Comparison of ENCODE assay signal across 9 cellular contexts in the genomic region with DNA sequence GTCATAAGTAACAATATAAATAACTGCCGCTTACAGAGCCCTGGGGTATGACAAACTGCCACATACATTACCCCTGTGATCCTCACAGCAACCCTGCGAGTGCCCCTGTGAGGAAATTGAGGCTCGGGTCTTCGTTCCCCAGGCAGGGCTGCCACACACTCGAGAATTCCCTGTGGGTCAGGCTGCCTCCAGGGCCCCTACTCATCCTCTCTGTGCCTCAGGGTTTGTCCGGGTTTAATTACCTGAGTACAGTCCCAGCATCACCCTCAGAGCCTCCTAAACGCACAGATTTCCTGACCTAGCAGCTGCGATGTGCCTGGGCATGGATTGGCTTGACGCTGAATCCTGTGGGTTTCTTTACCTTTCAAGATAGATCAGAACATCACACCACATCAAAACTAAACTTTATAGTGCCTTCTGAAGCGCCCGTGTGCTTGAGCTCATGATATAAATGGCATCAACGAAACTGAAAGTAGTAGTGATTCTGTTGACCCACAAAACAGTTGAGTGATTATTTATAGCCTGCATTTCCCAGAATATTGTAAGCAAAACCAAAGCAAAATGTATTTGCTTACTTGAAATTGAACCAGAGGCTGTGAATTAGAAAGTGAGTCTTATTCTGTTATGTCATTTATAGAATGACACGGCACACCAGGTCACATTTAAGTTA. TPM values are rescaled to one million over a fixed set of nuclear protein-coding genes. Genes with fewer than 3 reads are reported as not detected.
A peak's percentile ranks its signal among the peaks of the same experiment; 100 is the strongest.
DNase-seq lines count a peak whose midpoint lies in the region; ATAC-seq and TF ChIP-seq lines count a peak whose summit lies in the region.
"Had no signal": no experiment of that assay in that cellular context is flagged by ENCODE, and none has a peak within 500 bp of the region (broad histone marks: within the 10 kb centered on the region; RNA-seq: fewer than 3 reads in every experiment).

No MANE protein-coding gene starts in this region.

- no peaks in the 10 kb centered on the region for H3K27me3 Mint-ChIP-seq in activated naive CD8-positive, alpha-beta T cell treated with anti-CD3 and anti-CD28 coated beads, Interleukin-2, amount 50 U/mL, for 24 hours

- no peaks in the 10 kb centered on the region for H3K27me3 ChIP-seq in sigmoid colon

- peak overlapping the region; percentile 87 for H3K27ac Mint-ChIP-seq in activated naive CD8-positive, alpha-beta T cell treated with anti-CD3 and anti-CD28 coated beads, Interleukin-2, amount 50 U/mL, for 24 hours

- H3K36me3 Mint-ChIP-seq in activated naive CD8-positive, alpha-beta T cell treated with anti-CD3 and anti-CD28 coated beads, Interleukin-2, amount 50 U/mL, for 24 hours (ENCODE audit: low read depth): peaks cover 28% of the 10 kb centered on the region

- H3K27ac ChIP-seq in sigmoid colon: peak overlapping the region; percentile 3 to 62 (median 38)

- H3K4me1 ChIP-seq in sigmoid colon: peaks cover 0 to 33% (median 29%) of the 10 kb centered on the region in 4 donors

- CTCF ChIA-PET in HEK293T (lab: Yijun Ruan, JAX): no interaction called here

- intact Hi-C loops in sigmoid colon (cut with DNase I) (loop anchor here (10.0 kb wide), 1 partner anchor 383 kb away; no protein-coding TSS in a partner anchor), posterior cingulate gyrus (cut with DNase I) (no loop called here), posterior vena cava (cut with DNase I) (no loop called here)

- no peaks in the 10 kb centered on the region for H3K9me3 ChIP-seq in sigmoid colon

- no peak for TF ChIP-seq CTCF in sigmoid colon (IDR thresholded peaks at IDR 0.05)

- H3K9me3 Mint-ChIP-seq in activated naive CD8-positive, alpha-beta T cell treated with anti-CD3 and anti-CD28 coated beads, Interleukin-2, amount 50 U/mL, for 24 hours: no peaks in the 10 kb centered on the region

- TF ChIP-seq POLR2A in sigmoid colon (IDR thresholded peaks at IDR 0.05): no peak

- peaks cover 67% of the 10 kb centered on the region for H3K4me1 Mint-ChIP-seq in activated naive CD8-positive, alpha-beta T cell treated with anti-CD3 and anti-CD28 coated beads, Interleukin-2, amount 50 U/mL, for 24 hours

- DNase-seq in GM19240 (ENCODE audit: insufficient read length, low spot score): peak; percentile 35
- DNase-seq in NCI-H69 (lab: John Stamatoyannopoulos, UW): peak; percentile 20
- peak; percentile 38 for DNase-seq in activated naive CD8-positive, alpha-beta T cell treated with anti-CD3 and anti-CD28 coated beads, Interleukin-2, amount 50 U/mL, for 24 hours
- no peak for DNase-seq in sigmoid colon
- no peak for DNase-seq in posterior cingulate gyrus
- no peak for DNase-seq in HEK293T (ENCODE audit: extremely low spot score)
- no peak for DNase-seq in medulla oblongata (ENCODE audit: extremely low spot score)
- DNase-seq in posterior vena cava (ENCODE audit: low spot score): no peak

- no peak for TF ChIP-seq EP300 in sigmoid colon (IDR thresholded peaks at IDR 0.05)

- no peaks in the 10 kb centered on the region for H3K36me3 ChIP-seq in sigmoid colon

- peak overlapping the region; percentile 71 for H3K4me3 Mint-ChIP-seq in activated naive CD8-positive, alpha-beta T cell treated with anti-CD3 and anti-CD28 coated beads, Interleukin-2, amount 50 U/mL, for 24 hours

- POLR2A ChIA-PET in HEK293T (lab: Yijun Ruan, JAX): no interaction called here

- peak; percentile 88 for ATAC-seq in activated naive CD8-positive, alpha-beta T cell treated with anti-CD3 and anti-CD28 coated beads, Interleukin-2, amount 50 U/mL, for 24 hours

- WGBS in sigmoid colon, 2 donors: 24 to 27% methylated on average over 13 of the region's 13 CpGs

- H3K4me3 ChIP-seq in sigmoid colon: peak overlapping the region in 1 of 4 donors; percentile 13

TF ChIP-seq in HEK293T, 16 proteins besides CTCF, POLR2A, EP300 and RAD21:
- TF ChIP-seq ARNT (IDR thresholded peaks at IDR 0.05) (no peak), NFRKB (IDR thresholded peaks at IDR 0.05) (no peak), LEF1 (IDR thresholded peaks at IDR 0.05; ENCODE audit: borderline replicate concordance) (no peak), SUZ12 (IDR thresholded peaks at IDR 0.05) (no peak), ZNF384 (IDR thresholded peaks at IDR 0.05) (no peak), HDGF (IDR thresholded peaks at IDR 0.05; ENCODE audit: borderline replicate concordance) (no peak), CTBP1 (IDR thresholded peaks at IDR 0.05; ENCODE audit: borderline replicate concordance) (no peak), BHLHE40 (IDR thresholded peaks at IDR 0.05; ENCODE audit: borderline replicate concordance) (no peak), TARDBP (IDR thresholded peaks at IDR 0.05) (no peak)

RNA-seq across cellular contexts. Expression of a gene that starts 14.0 kb away (rescaled TPM):
- total RNA-seq in sigmoid colon (1 to 10 TPM; 2.3 to 7.8 (median 5.0) TPM), posterior vena cava (1 to 10 TPM; 5.2 to 6.0 TPM)
- polyA plus RNA-seq in sigmoid colon: 10 to 100 TPM; 21.0 to 98.5 (median 31.2) TPM
- total RNA-seq: LHCN-M2 had no signal

RNA-seq across cellular contexts. Expression of a gene that starts 31.6 kb away (rescaled TPM):
- 1 to 10 TPM in 2 of 4 donors, not detected in 2; 1.2 TPM for total RNA-seq in sigmoid colon
- 10 to 100 TPM in 1 of 3 donors, 1 to 10 TPM in 2; 3.0 to 13.4 (median 8.8) TPM for polyA plus RNA-seq in sigmoid colon
- total RNA-seq in posterior vena cava: under 1 TPM in 1 of 2 donors, not detected in 1; 0.19 TPM
- total RNA-seq: LHCN-M2 had no signal

Comparison
In these comparisons a context has a peak if more than half of its experiments do, and no peak if none do; other contexts are left out.
1. DNase-seq: peak in GM19240 (single experiment), NCI-H69 (single experiment) and activated naive CD8-positive, alpha-beta T cell treated with anti-CD3 and anti-CD28 coated beads, Interleukin-2, amount 50 U/mL, for 24 hours (single experiment); none in sigmoid colon (single experiment), posterior cingulate gyrus (0 of 10), HEK293T (single experiment), medulla oblongata (single experiment) and posterior vena cava (single experiment).